ENCODE assay signal across 8 cellular contexts in the genomic region with DNA sequence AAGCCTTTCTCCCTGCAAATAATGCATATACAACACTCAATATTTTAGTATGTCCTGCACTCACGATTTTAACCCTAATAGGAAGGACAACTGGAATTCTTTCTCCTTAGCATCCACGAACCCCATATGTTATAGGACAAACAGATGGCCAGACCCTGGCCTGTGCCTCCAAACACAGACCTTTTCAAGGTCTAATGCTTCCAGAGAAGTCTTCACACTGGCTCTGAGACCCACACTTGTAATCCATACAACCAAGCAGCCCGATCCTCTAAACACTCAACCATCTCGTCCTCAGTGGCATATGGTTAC. TPM values are rescaled to one million over a fixed set of nuclear protein-coding genes. Genes with fewer than 3 reads are reported as not detected.
DNase-seq lines count a peak whose midpoint lies in the region; ATAC-seq and TF ChIP-seq lines count a peak whose summit lies in the region.
"Had no signal": no experiment of that assay in that cellular context is flagged by ENCODE, and none has a peak within 500 bp of the region (broad histone marks: within the 10 kb centered on the region; RNA-seq: fewer than 3 reads in every experiment).

No MANE protein-coding gene starts in this region.

- no peak overlapping the region for H3K27ac Mint-ChIP-seq in GM23338

- peaks cover 30% of the 10 kb centered on the region for H4K20me1 ChIP-seq in GM23338 (replicated peaks; ENCODE audit: insufficient read depth)

- no peak overlapping the region for H2AFZ ChIP-seq in GM23338

- H3K27me3 Mint-ChIP-seq in GM23338 (ENCODE audit: insufficient read depth, low read depth, poor library complexity): peaks cover 10% of the 10 kb centered on the region

- TF ChIP-seq CTCF in GM23338 (conservative IDR thresholded peaks at IDR 0.05; ENCODE audit: low read depth in 2 of 2): no peak
- no peak for TF ChIP-seq CTCF in WERI-Rb-1 (IDR thresholded peaks at IDR 0.05; ENCODE audit: low read depth, low read length)
- TF ChIP-seq CTCF in suprapubic skin (IDR thresholded peaks at IDR 0.05): no peak

- H3K79me2 ChIP-seq in GM23338 (replicated peaks; ENCODE audit: insufficient read depth): peaks cover 52% of the 10 kb centered on the region

- peaks cover 17% of the 10 kb centered on the region for H3K4me1 ChIP-seq in GM23338 (ENCODE audit: insufficient read depth)
- H3K4me1 ChIP-seq in suprapubic skin: peaks cover 24% of the 10 kb centered on the region

- H3K27me3 ChIP-seq in GM23338 (ENCODE audit: insufficient read depth) (no peaks in the 10 kb centered on the region), WERI-Rb-1 (ENCODE audit: insufficient read depth, low read depth, severe bottlenecking) (no peaks in the 10 kb centered on the region), suprapubic skin (no peaks in the 10 kb centered on the region)

- no peaks in the 10 kb centered on the region for H3K9me2 ChIP-seq in GM23338 (ENCODE audit: insufficient read depth)

- ATAC-seq in GM23338: peak; percentile 5
- no peak for ATAC-seq in GM19328 (IDR thresholded peaks at IDR 0.05; ENCODE audit: unreplicated experiment)
- ATAC-seq: PC-3 had no signal

- DNase-seq in GM23338 (ENCODE audit: low spot score): no peak
- DNase-seq in WERI-Rb-1: peak; percentile 66
- DNase-seq in suprapubic skin (ENCODE audit: low spot score in 2 of 2): no peak
- DNase-seq in SIG-M5 treated with dmso at 0.1 percent for 504 hours (lab: John Stamatoyannopoulos, UW; ENCODE audit: unreplicated experiment): no peak
- DNase-seq in DMS79 (lab: John Stamatoyannopoulos, UW): no peak
- DNase-seq: PC-3 had no signal

- H3K36me3 ChIP-seq in GM23338 (ENCODE audit: insufficient read depth): peaks cover 25% of the 10 kb centered on the region
- peaks cover 17% of the 10 kb centered on the region for H3K36me3 ChIP-seq in WERI-Rb-1
- peaks cover 13% of the 10 kb centered on the region for H3K36me3 ChIP-seq in suprapubic skin

- H3F3A ChIP-seq in GM23338 (replicated peaks; ENCODE audit: low read depth): peaks cover 8% of the 10 kb centered on the region; the same call in 1 of the 2 replicates

- no peaks in the 10 kb centered on the region for H3K9me3 Mint-ChIP-seq in GM23338

- peaks cover 16% of the 10 kb centered on the region for H3K4me1 Mint-ChIP-seq in GM23338

- H3K9me3 ChIP-seq in WERI-Rb-1 (ENCODE audit: severe bottlenecking): no peaks in the 10 kb centered on the region
- H3K9me3 ChIP-seq in iPS-18c (ENCODE audit: control insufficient read depth, insufficient read depth, low read length): no peaks in the 10 kb centered on the region
- no peaks in the 10 kb centered on the region for H3K9me3 ChIP-seq in suprapubic skin

- no peak overlapping the region for H3K4me3 Mint-ChIP-seq in GM23338

- 42% methylated on average over 4 of the region's 4 CpGs for WGBS in suprapubic skin

- H3K4me3 ChIP-seq in GM23338 (peak overlapping the region; percentile 95), WERI-Rb-1 (ENCODE audit: low read depth, low read length) (peak overlapping the region; percentile 55), iPS-18c (ENCODE audit: insufficient read depth, low read depth, low read length) (peak overlapping the region; percentile 58), suprapubic skin (peak overlapping the region; percentile 57)

- no peak for TF ChIP-seq EP300 in suprapubic skin (IDR thresholded peaks at IDR 0.05)

- no peaks in the 10 kb centered on the region; the same call in 2 of the 3 replicates for H3K36me3 Mint-ChIP-seq in GM23338 (ENCODE audit: low read depth)

- peak overlapping the region; percentile 86 for H3K4me2 ChIP-seq in GM23338

- TF ChIP-seq POLR2A in suprapubic skin (IDR thresholded peaks at IDR 0.05): no peak

- peak overlapping the region; percentile 75 for H3K27ac ChIP-seq in GM23338 (ENCODE audit: low read depth)
- H3K27ac ChIP-seq in WERI-Rb-1: peak overlapping the region; percentile 76
- H3K27ac ChIP-seq in suprapubic skin: peak overlapping the region; percentile 68

TF ChIP-seq in GM23338, 12 proteins besides CTCF, POLR2A, EP300 and RAD21 (continues in another document):
- TF ChIP-seq EZH2 (IDR thresholded peaks at IDR 0.05; ENCODE audit: low read depth, unreplicated experiment) (no peak), STAT1 (IDR thresholded peaks at IDR 0.05; ENCODE audit: unreplicated experiment) (no peak)
- TF ChIP-seq, protein P1, sequence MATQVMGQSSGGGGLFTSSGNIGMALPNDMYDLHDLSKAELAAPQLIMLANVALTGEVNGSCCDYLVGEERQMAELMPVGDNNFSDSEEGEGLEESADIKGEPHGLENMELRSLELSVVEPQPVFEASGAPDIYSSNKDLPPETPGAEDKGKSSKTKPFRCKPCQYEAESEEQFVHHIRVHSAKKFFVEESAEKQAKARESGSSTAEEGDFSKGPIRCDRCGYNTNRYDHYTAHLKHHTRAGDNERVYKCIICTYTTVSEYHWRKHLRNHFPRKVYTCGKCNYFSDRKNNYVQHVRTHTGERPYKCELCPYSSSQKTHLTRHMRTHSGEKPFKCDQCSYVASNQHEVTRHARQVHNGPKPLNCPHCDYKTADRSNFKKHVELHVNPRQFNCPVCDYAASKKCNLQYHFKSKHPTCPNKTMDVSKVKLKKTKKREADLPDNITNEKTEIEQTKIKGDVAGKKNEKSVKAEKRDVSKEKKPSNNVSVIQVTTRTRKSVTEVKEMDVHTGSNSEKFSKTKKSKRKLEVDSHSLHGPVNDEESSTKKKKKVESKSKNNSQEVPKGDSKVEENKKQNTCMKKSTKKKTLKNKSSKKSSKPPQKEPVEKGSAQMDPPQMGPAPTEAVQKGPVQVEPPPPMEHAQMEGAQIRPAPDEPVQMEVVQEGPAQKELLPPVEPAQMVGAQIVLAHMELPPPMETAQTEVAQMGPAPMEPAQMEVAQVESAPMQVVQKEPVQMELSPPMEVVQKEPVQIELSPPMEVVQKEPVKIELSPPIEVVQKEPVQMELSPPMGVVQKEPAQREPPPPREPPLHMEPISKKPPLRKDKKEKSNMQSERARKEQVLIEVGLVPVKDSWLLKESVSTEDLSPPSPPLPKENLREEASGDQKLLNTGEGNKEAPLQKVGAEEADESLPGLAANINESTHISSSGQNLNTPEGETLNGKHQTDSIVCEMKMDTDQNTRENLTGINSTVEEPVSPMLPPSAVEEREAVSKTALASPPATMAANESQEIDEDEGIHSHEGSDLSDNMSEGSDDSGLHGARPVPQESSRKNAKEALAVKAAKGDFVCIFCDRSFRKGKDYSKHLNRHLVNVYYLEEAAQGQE (IDR thresholded peaks at IDR 0.05; ENCODE audit: unreplicated experiment): no peak
- TF ChIP-seq, protein P2, sequence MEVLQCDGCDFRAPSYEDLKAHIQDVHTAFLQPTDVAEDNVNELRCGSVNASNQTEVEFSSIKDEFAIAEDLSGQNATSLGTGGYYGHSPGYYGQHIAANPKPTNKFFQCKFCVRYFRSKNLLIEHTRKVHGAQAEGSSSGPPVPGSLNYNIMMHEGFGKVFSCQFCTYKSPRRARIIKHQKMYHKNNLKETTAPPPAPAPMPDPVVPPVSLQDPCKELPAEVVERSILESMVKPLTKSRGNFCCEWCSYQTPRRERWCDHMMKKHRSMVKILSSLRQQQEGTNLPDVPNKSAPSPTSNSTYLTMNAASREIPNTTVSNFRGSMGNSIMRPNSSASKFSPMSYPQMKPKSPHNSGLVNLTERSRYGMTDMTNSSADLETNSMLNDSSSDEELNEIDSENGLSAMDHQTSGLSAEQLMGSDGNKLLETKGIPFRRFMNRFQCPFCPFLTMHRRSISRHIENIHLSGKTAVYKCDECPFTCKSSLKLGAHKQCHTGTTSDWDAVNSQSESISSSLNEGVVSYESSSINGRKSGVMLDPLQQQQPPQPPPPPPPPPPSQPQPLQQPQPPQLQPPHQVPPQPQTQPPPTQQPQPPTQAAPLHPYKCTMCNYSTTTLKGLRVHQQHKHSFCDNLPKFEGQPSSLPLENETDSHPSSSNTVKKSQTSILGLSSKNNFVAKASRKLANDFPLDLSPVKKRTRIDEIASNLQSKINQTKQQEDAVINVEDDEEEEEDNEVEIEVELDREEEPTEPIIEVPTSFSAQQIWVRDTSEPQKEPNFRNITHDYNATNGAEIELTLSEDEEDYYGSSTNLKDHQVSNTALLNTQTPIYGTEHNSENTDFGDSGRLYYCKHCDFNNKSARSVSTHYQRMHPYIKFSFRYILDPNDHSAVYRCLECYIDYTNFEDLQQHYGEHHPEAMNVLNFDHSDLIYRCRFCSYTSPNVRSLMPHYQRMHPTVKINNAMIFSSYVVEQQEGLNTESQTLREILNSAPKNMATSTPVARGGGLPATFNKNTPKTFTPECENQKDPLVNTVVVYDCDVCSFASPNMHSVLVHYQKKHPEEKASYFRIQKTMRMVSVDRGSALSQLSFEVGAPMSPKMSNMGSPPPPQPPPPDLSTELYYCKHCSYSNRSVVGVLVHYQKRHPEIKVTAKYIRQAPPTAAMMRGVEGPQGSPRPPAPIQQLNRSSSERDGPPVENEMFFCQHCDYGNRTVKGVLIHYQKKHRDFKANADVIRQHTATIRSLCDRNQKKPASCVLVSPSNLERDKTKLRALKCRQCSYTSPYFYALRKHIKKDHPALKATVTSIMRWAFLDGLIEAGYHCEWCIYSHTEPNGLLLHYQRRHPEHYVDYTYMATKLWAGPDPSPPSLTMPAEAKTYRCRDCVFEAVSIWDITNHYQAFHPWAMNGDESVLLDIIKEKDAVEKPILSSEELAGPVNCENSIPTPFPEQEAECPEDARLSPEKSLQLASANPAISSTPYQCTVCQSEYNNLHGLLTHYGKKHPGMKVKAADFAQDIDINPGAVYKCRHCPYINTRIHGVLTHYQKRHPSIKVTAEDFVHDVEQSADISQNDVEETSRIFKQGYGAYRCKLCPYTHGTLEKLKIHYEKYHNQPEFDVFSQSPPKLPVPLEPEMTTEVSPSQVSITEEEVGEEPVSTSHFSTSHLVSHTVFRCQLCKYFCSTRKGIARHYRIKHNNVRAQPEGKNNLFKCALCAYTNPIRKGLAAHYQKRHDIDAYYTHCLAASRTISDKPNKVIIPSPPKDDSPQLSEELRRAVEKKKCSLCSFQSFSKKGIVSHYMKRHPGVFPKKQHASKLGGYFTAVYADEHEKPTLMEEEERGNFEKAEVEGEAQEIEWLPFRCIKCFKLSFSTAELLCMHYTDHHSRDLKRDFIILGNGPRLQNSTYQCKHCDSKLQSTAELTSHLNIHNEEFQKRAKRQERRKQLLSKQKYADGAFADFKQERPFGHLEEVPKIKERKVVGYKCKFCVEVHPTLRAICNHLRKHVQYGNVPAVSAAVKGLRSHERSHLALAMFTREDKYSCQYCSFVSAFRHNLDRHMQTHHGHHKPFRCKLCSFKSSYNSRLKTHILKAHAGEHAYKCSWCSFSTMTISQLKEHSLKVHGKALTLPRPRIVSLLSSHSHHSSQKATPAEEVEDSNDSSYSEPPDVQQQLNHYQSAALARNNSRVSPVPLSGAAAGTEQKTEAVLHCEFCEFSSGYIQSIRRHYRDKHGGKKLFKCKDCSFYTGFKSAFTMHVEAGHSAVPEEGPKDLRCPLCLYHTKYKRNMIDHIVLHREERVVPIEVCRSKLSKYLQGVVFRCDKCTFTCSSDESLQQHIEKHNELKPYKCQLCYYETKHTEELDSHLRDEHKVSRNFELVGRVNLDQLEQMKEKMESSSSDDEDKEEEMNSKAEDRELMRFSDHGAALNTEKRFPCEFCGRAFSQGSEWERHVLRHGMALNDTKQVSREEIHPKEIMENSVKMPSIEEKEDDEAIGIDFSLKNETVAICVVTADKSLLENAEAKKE (CRISPR knock-in tag; IDR thresholded peaks at IDR 0.05): no peak

RNA-seq across cellular contexts. Expression of a gene that starts 0.6 kb away (rescaled TPM):
- 388 and 451 TPM in 2 replicates for total RNA-seq in GM23338 (2014; rRNA removed; shearing (Covaris generic))
- polyA plus RNA-seq in GM23338 (2016; fragmentation: Nextera tagmentation; extraction: Ambion mirVana): 199 and 208 TPM in 2 replicates
- total RNA-seq in suprapubic skin: 10 to 100 TPM in 2 of 4 donors, 1 to 10 TPM in 2; 7.3 to 16.7 (median 9.6) TPM
- total RNA-seq: PC-3 had no signal

Comparison
In these comparisons a context has a peak if more than half of its experiments do, and no peak if none do; other contexts are left out.
1. RNA of a gene that starts 0.6 kb away (total RNA-seq): 388 to 451 TPM in GM23338; 7.3 to 16.7 TPM in suprapubic skin; every median in the first group is over 10 times any median in the second.
2. Peak in every context shown above with its lines, with median percentiles within 50 percentile points of each other: H3K27ac ChIP-seq and H3K4me3 ChIP-seq.